ENCODE assay signal across 1 cellular context in the genomic region with DNA sequence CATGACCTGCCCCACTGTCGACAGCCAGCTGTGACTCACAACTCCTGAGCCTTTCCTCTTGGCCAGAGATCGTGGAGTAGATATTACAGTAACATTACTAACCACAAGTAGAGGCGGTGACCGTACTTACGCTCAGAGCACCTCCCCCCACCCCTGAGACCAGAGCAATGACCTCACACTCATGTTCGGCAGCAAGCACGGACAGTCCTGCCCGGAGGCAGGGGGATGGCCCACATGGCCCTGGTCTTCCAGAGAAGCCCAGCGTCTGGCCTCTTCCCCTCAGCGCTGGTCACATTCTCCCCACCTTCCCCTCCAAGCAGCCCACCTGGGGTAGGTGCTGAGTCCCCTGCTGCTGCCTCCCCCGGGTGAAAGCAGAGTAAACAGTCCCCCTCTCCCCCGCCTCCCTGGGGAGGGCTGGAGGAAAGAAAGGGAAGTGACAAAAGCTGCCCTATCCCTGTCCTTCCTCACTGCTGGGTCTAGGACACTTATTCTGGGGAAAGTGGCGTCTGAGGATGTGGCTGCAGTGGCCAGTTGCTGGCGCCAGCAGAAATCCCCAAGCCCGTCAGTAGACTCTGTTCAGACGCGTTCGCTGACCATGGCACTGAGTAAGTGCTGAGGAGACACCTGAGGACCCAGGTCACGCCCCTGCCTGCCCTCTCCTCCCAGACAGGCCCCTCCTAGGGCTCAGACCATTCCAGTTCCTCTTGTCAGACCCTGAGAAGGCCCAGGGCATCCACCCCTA.
TF ChIP-seq lines count a peak whose summit lies in the region.

No MANE protein-coding gene starts in this region.

TF ChIP-seq in HepG2, 621 proteins besides CTCF, POLR2A, EP300 and RAD21 (continued from another document and continues in another):
- TF ChIP-seq, protein P1, sequence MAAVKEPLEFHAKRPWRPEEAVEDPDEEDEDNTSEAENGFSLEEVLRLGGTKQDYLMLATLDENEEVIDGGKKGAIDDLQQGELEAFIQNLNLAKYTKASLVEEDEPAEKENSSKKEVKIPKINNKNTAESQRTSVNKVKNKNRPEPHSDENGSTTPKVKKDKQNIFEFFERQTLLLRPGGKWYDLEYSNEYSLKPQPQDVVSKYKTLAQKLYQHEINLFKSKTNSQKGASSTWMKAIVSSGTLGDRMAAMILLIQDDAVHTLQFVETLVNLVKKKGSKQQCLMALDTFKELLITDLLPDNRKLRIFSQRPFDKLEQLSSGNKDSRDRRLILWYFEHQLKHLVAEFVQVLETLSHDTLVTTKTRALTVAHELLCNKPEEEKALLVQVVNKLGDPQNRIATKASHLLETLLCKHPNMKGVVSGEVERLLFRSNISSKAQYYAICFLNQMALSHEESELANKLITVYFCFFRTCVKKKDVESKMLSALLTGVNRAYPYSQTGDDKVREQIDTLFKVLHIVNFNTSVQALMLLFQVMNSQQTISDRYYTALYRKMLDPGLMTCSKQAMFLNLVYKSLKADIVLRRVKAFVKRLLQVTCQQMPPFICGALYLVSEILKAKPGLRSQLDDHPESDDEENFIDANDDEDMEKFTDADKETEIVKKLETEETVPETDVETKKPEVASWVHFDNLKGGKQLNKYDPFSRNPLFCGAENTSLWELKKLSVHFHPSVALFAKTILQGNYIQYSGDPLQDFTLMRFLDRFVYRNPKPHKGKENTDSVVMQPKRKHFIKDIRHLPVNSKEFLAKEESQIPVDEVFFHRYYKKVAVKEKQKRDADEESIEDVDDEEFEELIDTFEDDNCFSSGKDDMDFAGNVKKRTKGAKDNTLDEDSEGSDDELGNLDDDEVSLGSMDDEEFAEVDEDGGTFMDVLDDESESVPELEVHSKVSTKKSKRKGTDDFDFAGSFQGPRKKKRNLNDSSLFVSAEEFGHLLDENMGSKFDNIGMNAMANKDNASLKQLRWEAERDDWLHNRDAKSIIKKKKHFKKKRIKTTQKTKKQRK (IDR thresholded peaks at IDR 0.05; ENCODE audit: low read length), result no peak
- no peak for TF ChIP-seq ONECUT2 (CRISPR knock-in tag; IDR thresholded peaks at IDR 0.05)
- TF ChIP-seq NONO (IDR thresholded peaks at IDR 0.05), result no peak
- 0 out of 2 replicates have a peak, but pooled peaks have one; percentile 15 for TF ChIP-seq NONO (CRISPR knock-in tag; conservative IDR thresholded peaks at IDR 0.05)
- TF ChIP-seq NFKBIZ (CRISPR knock-in tag; IDR thresholded peaks at IDR 0.05), result 0 out of 2 replicates have a peak, but pooled peaks have one; percentile 26
- peak; percentile 72 for TF ChIP-seq ATF7 (IDR thresholded peaks at IDR 0.05)
- peak; percentile 57; the same call in 1 of the 2 replicates for TF ChIP-seq ATF7 (CRISPR knock-in tag; IDR thresholded peaks at IDR 0.05)
- no peak for TF ChIP-seq ZNF432 (CRISPR knock-in tag; IDR thresholded peaks at IDR 0.05; ENCODE audit: borderline replicate concordance)
- TF ChIP-seq, protein P2, sequence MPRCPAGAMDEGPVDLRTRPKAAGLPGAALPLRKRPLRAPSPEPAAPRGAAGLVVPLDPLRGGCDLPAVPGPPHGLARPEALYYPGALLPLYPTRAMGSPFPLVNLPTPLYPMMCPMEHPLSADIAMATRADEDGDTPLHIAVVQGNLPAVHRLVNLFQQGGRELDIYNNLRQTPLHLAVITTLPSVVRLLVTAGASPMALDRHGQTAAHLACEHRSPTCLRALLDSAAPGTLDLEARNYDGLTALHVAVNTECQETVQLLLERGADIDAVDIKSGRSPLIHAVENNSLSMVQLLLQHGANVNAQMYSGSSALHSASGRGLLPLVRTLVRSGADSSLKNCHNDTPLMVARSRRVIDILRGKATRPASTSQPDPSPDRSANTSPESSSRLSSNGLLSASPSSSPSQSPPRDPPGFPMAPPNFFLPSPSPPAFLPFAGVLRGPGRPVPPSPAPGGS (CRISPR knock-in tag; IDR thresholded peaks at IDR 0.05), result no peak
- TF ChIP-seq CREB1 (IDR thresholded peaks at IDR 0.05), result peak; percentile 83
- TF ChIP-seq CREB1 (CRISPR knock-in tag; IDR thresholded peaks at IDR 0.05), result no peak
- TF ChIP-seq ZMYM3 (CRISPR knock-in tag; IDR thresholded peaks at IDR 0.05), result peak; percentile 31
- TF ChIP-seq ZNF788 (CRISPR knock-in tag; IDR thresholded peaks at IDR 0.05; ENCODE audit: borderline replicate concordance), result 0 out of 2 replicates have a peak, but pooled peaks have one; percentile 64
- TF ChIP-seq ZNF569 (CRISPR knock-in tag; IDR thresholded peaks at IDR 0.05; ENCODE audit: borderline replicate concordance), result no peak
- TF ChIP-seq, protein P3, sequence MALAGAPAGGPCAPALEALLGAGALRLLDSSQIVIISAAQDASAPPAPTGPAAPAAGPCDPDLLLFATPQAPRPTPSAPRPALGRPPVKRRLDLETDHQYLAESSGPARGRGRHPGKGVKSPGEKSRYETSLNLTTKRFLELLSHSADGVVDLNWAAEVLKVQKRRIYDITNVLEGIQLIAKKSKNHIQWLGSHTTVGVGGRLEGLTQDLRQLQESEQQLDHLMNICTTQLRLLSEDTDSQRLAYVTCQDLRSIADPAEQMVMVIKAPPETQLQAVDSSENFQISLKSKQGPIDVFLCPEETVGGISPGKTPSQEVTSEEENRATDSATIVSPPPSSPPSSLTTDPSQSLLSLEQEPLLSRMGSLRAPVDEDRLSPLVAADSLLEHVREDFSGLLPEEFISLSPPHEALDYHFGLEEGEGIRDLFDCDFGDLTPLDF (CRISPR knock-in tag; IDR thresholded peaks at IDR 0.05), result no peak
- no peak for TF ChIP-seq ZNF343 (CRISPR knock-in tag; IDR thresholded peaks at IDR 0.05)
- TF ChIP-seq, protein P4, sequence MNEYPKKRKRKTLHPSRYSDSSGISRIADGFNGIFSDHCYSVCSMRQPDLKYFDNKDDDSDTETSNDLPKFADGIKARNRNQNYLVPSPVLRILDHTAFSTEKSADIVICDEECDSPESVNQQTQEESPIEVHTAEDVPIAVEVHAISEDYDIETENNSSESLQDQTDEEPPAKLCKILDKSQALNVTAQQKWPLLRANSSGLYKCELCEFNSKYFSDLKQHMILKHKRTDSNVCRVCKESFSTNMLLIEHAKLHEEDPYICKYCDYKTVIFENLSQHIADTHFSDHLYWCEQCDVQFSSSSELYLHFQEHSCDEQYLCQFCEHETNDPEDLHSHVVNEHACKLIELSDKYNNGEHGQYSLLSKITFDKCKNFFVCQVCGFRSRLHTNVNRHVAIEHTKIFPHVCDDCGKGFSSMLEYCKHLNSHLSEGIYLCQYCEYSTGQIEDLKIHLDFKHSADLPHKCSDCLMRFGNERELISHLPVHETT (CRISPR knock-in tag; conservative IDR thresholded peaks at IDR 0.05), result peak; percentile 45; the same call in 1 of the 2 replicates
- TF ChIP-seq, protein P5, sequence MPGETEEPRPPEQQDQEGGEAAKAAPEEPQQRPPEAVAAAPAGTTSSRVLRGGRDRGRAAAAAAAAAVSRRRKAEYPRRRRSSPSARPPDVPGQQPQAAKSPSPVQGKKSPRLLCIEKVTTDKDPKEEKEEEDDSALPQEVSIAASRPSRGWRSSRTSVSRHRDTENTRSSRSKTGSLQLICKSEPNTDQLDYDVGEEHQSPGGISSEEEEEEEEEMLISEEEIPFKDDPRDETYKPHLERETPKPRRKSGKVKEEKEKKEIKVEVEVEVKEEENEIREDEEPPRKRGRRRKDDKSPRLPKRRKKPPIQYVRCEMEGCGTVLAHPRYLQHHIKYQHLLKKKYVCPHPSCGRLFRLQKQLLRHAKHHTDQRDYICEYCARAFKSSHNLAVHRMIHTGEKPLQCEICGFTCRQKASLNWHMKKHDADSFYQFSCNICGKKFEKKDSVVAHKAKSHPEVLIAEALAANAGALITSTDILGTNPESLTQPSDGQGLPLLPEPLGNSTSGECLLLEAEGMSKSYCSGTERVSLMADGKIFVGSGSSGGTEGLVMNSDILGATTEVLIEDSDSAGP (CRISPR knock-in tag; IDR thresholded peaks at IDR 0.05; ENCODE audit: borderline replicate concordance), result peak; percentile 61; the same call in 1 of the 2 replicates
- TF ChIP-seq PHF5A (CRISPR knock-in tag; IDR thresholded peaks at IDR 0.05; ENCODE audit: low read depth, unreplicated experiment), result no peak
- peak; percentile 70; the same call in 1 of the 2 replicates for TF ChIP-seq ZNF614 (CRISPR knock-in tag; IDR thresholded peaks at IDR 0.05; ENCODE audit: borderline replicate concordance)
- TF ChIP-seq SMAD3 (CRISPR knock-in tag; IDR thresholded peaks at IDR 0.05), result no peak; the same call in 1 of the 2 replicates
- TF ChIP-seq, protein P6, sequence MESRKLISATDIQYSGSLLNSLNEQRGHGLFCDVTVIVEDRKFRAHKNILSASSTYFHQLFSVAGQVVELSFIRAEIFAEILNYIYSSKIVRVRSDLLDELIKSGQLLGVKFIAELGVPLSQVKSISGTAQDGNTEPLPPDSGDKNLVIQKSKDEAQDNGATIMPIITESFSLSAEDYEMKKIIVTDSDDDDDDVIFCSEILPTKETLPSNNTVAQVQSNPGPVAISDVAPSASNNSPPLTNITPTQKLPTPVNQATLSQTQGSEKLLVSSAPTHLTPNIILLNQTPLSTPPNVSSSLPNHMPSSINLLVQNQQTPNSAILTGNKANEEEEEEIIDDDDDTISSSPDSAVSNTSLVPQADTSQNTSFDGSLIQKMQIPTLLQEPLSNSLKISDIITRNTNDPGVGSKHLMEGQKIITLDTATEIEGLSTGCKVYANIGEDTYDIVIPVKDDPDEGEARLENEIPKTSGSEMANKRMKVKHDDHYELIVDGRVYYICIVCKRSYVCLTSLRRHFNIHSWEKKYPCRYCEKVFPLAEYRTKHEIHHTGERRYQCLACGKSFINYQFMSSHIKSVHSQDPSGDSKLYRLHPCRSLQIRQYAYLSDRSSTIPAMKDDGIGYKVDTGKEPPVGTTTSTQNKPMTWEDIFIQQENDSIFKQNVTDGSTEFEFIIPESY (CRISPR knock-in tag; IDR thresholded peaks at IDR 0.05), result peak; percentile 4; the same call in 1 of the 2 replicates
- TF ChIP-seq, protein P7, sequence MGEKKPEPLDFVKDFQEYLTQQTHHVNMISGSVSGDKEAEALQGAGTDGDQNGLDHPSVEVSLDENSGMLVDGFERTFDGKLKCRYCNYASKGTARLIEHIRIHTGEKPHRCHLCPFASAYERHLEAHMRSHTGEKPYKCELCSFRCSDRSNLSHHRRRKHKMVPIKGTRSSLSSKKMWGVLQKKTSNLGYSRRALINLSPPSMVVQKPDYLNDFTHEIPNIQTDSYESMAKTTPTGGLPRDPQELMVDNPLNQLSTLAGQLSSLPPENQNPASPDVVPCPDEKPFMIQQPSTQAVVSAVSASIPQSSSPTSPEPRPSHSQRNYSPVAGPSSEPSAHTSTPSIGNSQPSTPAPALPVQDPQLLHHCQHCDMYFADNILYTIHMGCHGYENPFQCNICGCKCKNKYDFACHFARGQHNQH (CRISPR knock-in tag; IDR thresholded peaks at IDR 0.05), result peak; percentile 82
- TF ChIP-seq, protein P8, sequence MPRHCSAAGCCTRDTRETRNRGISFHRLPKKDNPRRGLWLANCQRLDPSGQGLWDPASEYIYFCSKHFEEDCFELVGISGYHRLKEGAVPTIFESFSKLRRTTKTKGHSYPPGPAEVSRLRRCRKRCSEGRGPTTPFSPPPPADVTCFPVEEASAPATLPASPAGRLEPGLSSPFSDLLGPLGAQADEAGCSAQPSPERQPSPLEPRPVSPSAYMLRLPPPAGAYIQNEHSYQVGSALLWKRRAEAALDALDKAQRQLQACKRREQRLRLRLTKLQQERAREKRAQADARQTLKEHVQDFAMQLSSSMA (CRISPR knock-in tag; IDR thresholded peaks at IDR 0.05), result no peak
- no peak for TF ChIP-seq HMG20B (CRISPR knock-in tag; conservative IDR thresholded peaks at IDR 0.05)
- peak; percentile 30; the same call in 1 of the 2 replicates for TF ChIP-seq NR2C2 (CRISPR knock-in tag; IDR thresholded peaks at IDR 0.05; ENCODE audit: borderline replicate concordance)
- TF ChIP-seq FOXP1 (IDR thresholded peaks at IDR 0.05), result no peak
- TF ChIP-seq FOXP1 (CRISPR knock-in tag; IDR thresholded peaks at IDR 0.05), result 0 out of 2 replicates have a peak, but pooled peaks have one; percentile 13
- peak; percentile 60; the same call in 1 of the 2 replicates for TF ChIP-seq ZNF451 (CRISPR knock-in tag; IDR thresholded peaks at IDR 0.05)
- no peak for TF ChIP-seq ZNF780A (CRISPR knock-in tag; IDR thresholded peaks at IDR 0.05)
- TF ChIP-seq AHR (CRISPR knock-in tag; IDR thresholded peaks at IDR 0.05), result no peak
- TF ChIP-seq, protein P9, sequence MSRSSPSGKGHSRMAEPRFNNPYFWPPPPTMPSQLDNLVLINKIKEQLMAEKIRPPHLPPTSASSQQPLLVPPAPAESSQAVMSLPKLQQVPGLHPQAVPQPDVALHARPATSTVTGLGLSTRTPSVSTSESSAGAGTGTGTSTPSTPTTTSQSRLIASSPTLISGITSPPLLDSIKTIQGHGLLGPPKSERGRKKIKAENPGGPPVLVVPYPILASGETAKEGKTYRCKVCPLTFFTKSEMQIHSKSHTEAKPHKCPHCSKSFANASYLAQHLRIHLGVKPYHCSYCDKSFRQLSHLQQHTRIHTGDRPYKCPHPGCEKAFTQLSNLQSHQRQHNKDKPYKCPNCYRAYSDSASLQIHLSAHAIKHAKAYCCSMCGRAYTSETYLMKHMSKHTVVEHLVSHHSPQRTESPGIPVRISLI (CRISPR knock-in tag; IDR thresholded peaks at IDR 0.05; ENCODE audit: borderline replicate concordance), result no peak
- TF ChIP-seq GABPA (IDR thresholded peaks at IDR 0.05; ENCODE audit: low read depth, low read length), result no peak
- 0 out of 2 replicates have a peak, but pooled peaks have one; percentile 30 for TF ChIP-seq GABPA (CRISPR knock-in tag; IDR thresholded peaks at IDR 0.05; ENCODE audit: low read depth)
- TF ChIP-seq SPEN (CRISPR knock-in tag; IDR thresholded peaks at IDR 0.05; ENCODE audit: low read depth), result peak; percentile 64; the same call in 1 of the 2 replicates
- TF ChIP-seq, protein P10, sequence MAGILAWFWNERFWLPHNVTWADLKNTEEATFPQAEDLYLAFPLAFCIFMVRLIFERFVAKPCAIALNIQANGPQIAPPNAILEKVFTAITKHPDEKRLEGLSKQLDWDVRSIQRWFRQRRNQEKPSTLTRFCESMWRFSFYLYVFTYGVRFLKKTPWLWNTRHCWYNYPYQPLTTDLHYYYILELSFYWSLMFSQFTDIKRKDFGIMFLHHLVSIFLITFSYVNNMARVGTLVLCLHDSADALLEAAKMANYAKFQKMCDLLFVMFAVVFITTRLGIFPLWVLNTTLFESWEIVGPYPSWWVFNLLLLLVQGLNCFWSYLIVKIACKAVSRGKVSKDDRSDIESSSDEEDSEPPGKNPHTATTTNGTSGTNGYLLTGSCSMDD (CRISPR knock-in tag; IDR thresholded peaks at IDR 0.05), result no peak
- no peak for TF ChIP-seq SNAPC2 (CRISPR knock-in tag; IDR thresholded peaks at IDR 0.05)
- TF ChIP-seq KDM4B (CRISPR knock-in tag; IDR thresholded peaks at IDR 0.05), result no peak
